ENCODE assay signal across 23 cellular contexts in the genomic region with DNA sequence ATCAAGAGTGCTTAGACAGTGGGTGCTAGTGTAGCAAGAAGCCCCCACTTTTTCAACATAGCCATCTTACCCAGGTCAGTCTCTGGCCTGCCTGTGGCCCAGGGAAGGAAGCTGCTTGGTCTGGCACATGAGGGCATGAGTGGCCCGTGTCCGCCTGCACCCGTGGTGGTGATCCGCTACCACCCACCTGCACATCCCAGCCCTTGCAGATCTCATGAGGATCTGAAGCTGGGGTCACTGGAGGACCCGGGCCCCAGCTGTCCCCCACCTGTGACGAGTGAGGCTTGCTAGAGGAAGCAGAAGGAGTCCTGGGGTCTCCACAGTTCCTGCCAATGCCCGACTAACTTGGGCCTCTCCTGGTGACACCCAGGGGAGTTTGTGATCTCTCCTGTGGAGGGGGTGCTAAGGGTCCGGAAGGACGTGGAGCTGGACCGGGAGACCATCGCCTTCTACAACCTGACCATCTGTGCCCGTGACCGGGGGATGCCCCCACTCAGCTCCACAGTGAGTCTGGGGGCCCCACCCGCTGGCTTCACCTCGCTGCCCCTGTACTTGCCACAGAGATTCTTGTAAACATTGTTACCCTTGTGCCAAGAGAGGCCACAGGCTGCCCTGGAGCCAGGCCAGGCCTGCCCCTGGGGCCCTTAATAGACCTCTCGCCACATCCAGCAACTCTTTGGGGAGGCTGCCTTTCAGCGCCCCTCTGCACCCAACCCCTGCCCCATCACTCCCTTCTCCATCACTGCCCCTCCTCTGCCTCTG.
"Had no signal": no experiment of that assay in that cellular context is flagged by ENCODE, and none has a peak within 500 bp of the region (broad histone marks: within the 10 kb centered on the region; RNA-seq: fewer than 3 reads in every experiment).

No MANE protein-coding gene starts in this region.

- DNase-seq: activated CD4-positive, alpha-beta T cell treated with anti-CD3 and anti-CD28 coated beads for 4 hours; activated CD8-positive, alpha-beta memory T cell treated with anti-CD3 and anti-CD28 coated beads, Interleukin-2, amount 10 ng/mL, durations not matched to agents 7 days and 5 days; activated effector memory CD4-positive, alpha-beta T cell treated with anti-CD3 and anti-CD28 coated beads, Interleukin-2, amount 50 U/mL, for 16 hours; activated naive CD4-positive, alpha-beta T cell treated with Interleukin-2 at 50 U/mL for 16 hours; activated naive CD8-positive, alpha-beta T cell treated with anti-CD3 and anti-CD28 coated beads, Interleukin-2, amount 50 U/mL, for 24 hours; activated T-cell treated with anti-CD3 and anti-CD28 coated beads, Interleukin-2, amount 50 U/mL, for 24 hours; amniotic stem cell; body of pancreas; MG63; NCI-H1092 treated with DMSO at 0.1 percent for 48 hours; NCI-H1417 treated with DMSO at 0.1 percent for 48 hours; NCI-H1694 treated with DMSO at 0.1 percent for 48 hours; NCI-H2081; NCI-H510A treated with DMSO at 0.1 percent for 48 hours; NCI-H69; SHP77 treated with DMSO at 0.1 percent for 48 hours had no signal

- H3K36me3 ChIP-seq: ascending aorta, MG63, Peyer's patch had no signal

- H3K27me3 Mint-ChIP-seq: activated CD8-positive, alpha-beta memory T cell treated with anti-CD3 and anti-CD28 coated beads, Interleukin-2, amount 10 ng/mL, durations not matched to agents 7 days and 5 days; activated naive CD8-positive, alpha-beta T cell treated with anti-CD3 and anti-CD28 coated beads, Interleukin-2, amount 50 U/mL, for 24 hours; activated T-cell treated with anti-CD3 and anti-CD28 coated beads, Interleukin-2, amount 50 U/mL, for 24 hours had no signal

- H3K27ac ChIP-seq: ascending aorta, body of pancreas, Peyer's patch, RWPE1 had no signal

- H3K4me1 ChIP-seq: ascending aorta, body of pancreas, Peyer's patch had no signal

- H3K9me3 Mint-ChIP-seq: activated naive CD4-positive, alpha-beta T cell treated with anti-CD3 and anti-CD28 coated beads, Interleukin-2, amount 50 U/mL, for 72 hours; activated naive CD8-positive, alpha-beta T cell treated with anti-CD3 and anti-CD28 coated beads, Interleukin-2, amount 50 U/mL, for 24 hours; activated T-cell treated with anti-CD3 and anti-CD28 coated beads, Interleukin-2, amount 50 U/mL, for 24 hours; activated T-helper 1 cell treated with anti-CD3 and anti-CD28 coated beads, Interleukin-12 subunit alpha, Interleukin-12 subunit beta, Interleukin-2, Interleukin-4 antibody, amounts not matched to agents 30 ng/mL and 10 ng/mL and 1 ng/mL, durations not matched to agents 14 hours and 24 hours and 36 hours; T-helper 1 cell treated with Interleukin-12 subunit alpha and Interleukin-12 subunit beta and Interleukin-4 antibody, amounts not matched to agents 30 μg/mL and 1 μg/mL, for 36 hours had no signal

- ATAC-seq: activated CD4-positive, CD25-positive, alpha-beta regulatory T cell treated with anti-CD3 and anti-CD28 coated beads, Interleukin-2, amount 50 U/mL, for 24 hours; activated CD8-positive, alpha-beta memory T cell treated with anti-CD3 and anti-CD28 coated beads, Interleukin-2, amount 10 ng/mL, durations not matched to agents 7 days and 5 days; activated naive CD4-positive, alpha-beta T cell treated with anti-CD3 and anti-CD28 coated beads, Interleukin-2, amount 50 U/mL, for 72 hours; activated naive CD8-positive, alpha-beta T cell treated with anti-CD3 and anti-CD28 coated beads, Interleukin-2, amount 50 U/mL, for 24 hours; body of pancreas had no signal

- H3K9me3 ChIP-seq: ascending aorta, body of pancreas, MG63, Peyer's patch had no signal

- H3K36me3 Mint-ChIP-seq: activated CD8-positive, alpha-beta memory T cell treated with anti-CD3 and anti-CD28 coated beads, Interleukin-2, amount 10 ng/mL, durations not matched to agents 7 days and 5 days; activated naive CD4-positive, alpha-beta T cell treated with anti-CD3 and anti-CD28 coated beads, Interleukin-2, amount 50 U/mL, for 72 hours had no signal

- H3K4me3 ChIP-seq: ascending aorta, body of pancreas, MG63, Peyer's patch had no signal

- H3K4me3 Mint-ChIP-seq: activated CD8-positive, alpha-beta memory T cell treated with anti-CD3 and anti-CD28 coated beads, Interleukin-2, amount 10 ng/mL, durations not matched to agents 7 days and 5 days; activated naive CD8-positive, alpha-beta T cell treated with anti-CD3 and anti-CD28 coated beads, Interleukin-2, amount 50 U/mL, for 24 hours; activated T-cell treated with anti-CD3 and anti-CD28 coated beads, Interleukin-2, amount 50 U/mL, for 24 hours; activated T-helper 1 cell treated with anti-CD3 and anti-CD28 coated beads, Interleukin-12 subunit alpha, Interleukin-12 subunit beta, Interleukin-2, Interleukin-4 antibody, amounts not matched to agents 30 ng/mL and 10 ng/mL and 1 ng/mL, durations not matched to agents 14 hours and 24 hours and 36 hours; T-helper 1 cell treated with Interleukin-12 subunit alpha and Interleukin-12 subunit beta and Interleukin-4 antibody, amounts not matched to agents 30 μg/mL and 1 μg/mL, for 36 hours had no signal

- H3K27ac Mint-ChIP-seq: activated CD8-positive, alpha-beta memory T cell treated with anti-CD3 and anti-CD28 coated beads, Interleukin-2, amount 10 ng/mL, durations not matched to agents 7 days and 5 days; activated naive CD8-positive, alpha-beta T cell treated with anti-CD3 and anti-CD28 coated beads, Interleukin-2, amount 50 U/mL, for 24 hours; activated T-cell treated with anti-CD3 and anti-CD28 coated beads, Interleukin-2, amount 50 U/mL, for 24 hours; activated T-helper 1 cell treated with anti-CD3 and anti-CD28 coated beads, Interleukin-12 subunit alpha, Interleukin-12 subunit beta, Interleukin-2, Interleukin-4 antibody, amounts not matched to agents 30 ng/mL and 10 ng/mL and 1 ng/mL, durations not matched to agents 14 hours and 24 hours and 36 hours; T-helper 1 cell treated with Interleukin-12 subunit alpha and Interleukin-12 subunit beta and Interleukin-4 antibody, amounts not matched to agents 30 μg/mL and 1 μg/mL, for 36 hours had no signal

- H3K27me3 ChIP-seq: ascending aorta, body of pancreas, MG63, Peyer's patch had no signal
